In the genomic region with DNA sequence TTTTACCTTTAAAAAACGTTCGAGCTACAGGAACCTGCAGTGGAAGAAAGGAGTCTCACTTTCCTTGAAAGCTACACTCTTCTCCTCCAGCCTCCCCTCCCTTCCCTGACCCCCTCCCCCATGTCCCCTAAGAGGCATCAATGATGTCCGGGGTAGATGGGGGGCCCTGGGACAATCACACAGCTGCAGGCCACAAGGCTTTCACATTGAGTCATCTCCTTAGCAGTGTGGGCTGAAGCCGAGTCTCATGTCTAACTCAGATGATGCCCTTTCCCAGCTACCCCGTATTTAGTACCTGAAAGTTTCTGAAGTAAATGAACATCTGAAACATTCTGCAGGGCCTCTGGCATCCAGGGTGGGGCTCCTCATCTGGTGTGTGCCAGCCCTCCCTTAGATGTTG, we compare ENCODE assay signal across 9 cellular contexts. TPM values are rescaled to one million over a fixed set of nuclear protein-coding genes. Genes with fewer than 3 reads are reported as not detected.
DNase-seq lines count a peak whose midpoint lies in the region; ATAC-seq, FAIRE-seq and TF ChIP-seq lines count a peak whose summit lies in the region.
"Had no signal": no experiment of that assay in that cellular context is flagged by ENCODE, and none has a peak within 500 bp of the region (broad histone marks: within the 10 kb centered on the region; RNA-seq: fewer than 3 reads in every experiment).

No MANE protein-coding gene starts in this region.

- H3K79me2 ChIP-seq in PC-9 (ENCODE audit: low read depth), result no peaks in the 10 kb centered on the region

- no peaks in the 10 kb centered on the region for H3K36me3 Mint-ChIP-seq in activated naive CD8-positive, alpha-beta T cell treated with anti-CD3 and anti-CD28 coated beads, Interleukin-2, amount 10 ng/mL, durations not matched to agents 7 days and 5 days

- H3K9me2 ChIP-seq in PC-9 (ENCODE audit: insufficient read depth), result no peaks in the 10 kb centered on the region

- H3K27me3 ChIP-seq in PC-9 (ENCODE audit: insufficient read depth, low read depth), result no peaks in the 10 kb centered on the region

- H3K9me3 Mint-ChIP-seq in activated naive CD8-positive, alpha-beta T cell treated with anti-CD3 and anti-CD28 coated beads, Interleukin-2, amount 10 ng/mL, durations not matched to agents 7 days and 5 days, result no peaks in the 10 kb centered on the region

- H3K4me3 ChIP-seq in PC-9, result no peak overlapping the region

- H3K9me3 ChIP-seq in PC-9 (ENCODE audit: insufficient read depth, low read depth), result no peaks in the 10 kb centered on the region

- peak; percentile 86 for ATAC-seq in HG03064 (IDR thresholded peaks at IDR 0.05; ENCODE audit: low read depth, unreplicated experiment)
- peak; percentile 98 for ATAC-seq in activated naive CD8-positive, alpha-beta T cell treated with anti-CD3 and anti-CD28 coated beads, Interleukin-2, amount 10 ng/mL, durations not matched to agents 7 days and 5 days (ENCODE audit: low read depth)

- peaks cover 34% of the 10 kb centered on the region for H3K4me1 Mint-ChIP-seq in activated naive CD8-positive, alpha-beta T cell treated with anti-CD3 and anti-CD28 coated beads, Interleukin-2, amount 10 ng/mL, durations not matched to agents 7 days and 5 days

- H3K27ac Mint-ChIP-seq in activated naive CD8-positive, alpha-beta T cell treated with anti-CD3 and anti-CD28 coated beads, Interleukin-2, amount 10 ng/mL, durations not matched to agents 7 days and 5 days, result no peak overlapping the region

- peak overlapping the region; percentile 10 for H3K4me3 Mint-ChIP-seq in activated naive CD8-positive, alpha-beta T cell treated with anti-CD3 and anti-CD28 coated beads, Interleukin-2, amount 10 ng/mL, durations not matched to agents 7 days and 5 days

- POLR2A ChIA-PET in activated naive CD8-positive, alpha-beta T cell treated with anti-CD3 and anti-CD28 coated beads, Interleukin-2, amount 10 ng/mL, durations not matched to agents 7 days and 5 days (lab: Charles Lee), result interaction anchor here (0.8 to 1.9 kb wide), 4 partner anchors 12 to 154 kb away, joined by 3 to 9 read pairs (median 3); no protein-coding TSS in a partner anchor
- POLR2A ChIA-PET in PC-9 (lab: Charles Lee; ENCODE audit: unreplicated experiment), result no interaction called here

- CTCF ChIA-PET in PC-9 (lab: Charles Lee), result no interaction called here

- peak; percentile 19 for DNase-seq in EL
- peak; percentile 63 for DNase-seq in GM19239 (ENCODE audit: insufficient read length, low spot score)
- no peak for DNase-seq in activated naive CD8-positive, alpha-beta T cell treated with anti-CD3 and anti-CD28 coated beads, Interleukin-2, amount 10 ng/mL, durations not matched to agents 7 days and 5 days
- DNase-seq in DMS53 treated with DMSO at 0.1 percent for 48 hours (lab: John Stamatoyannopoulos, UW; ENCODE audit: unreplicated experiment), result no peak
- no peak for DNase-seq in NCI-H524 treated with DMSO at 0.1 percent for 48 hours (lab: John Stamatoyannopoulos, UW)
- no peak for DNase-seq in activated gamma-delta T cell treated with Interleukin-2 at 50 U/mL for 16 hours
- no peak for DNase-seq in PC-9

- intact Hi-C loops in PC-9 (cut with micrococcal nuclease; ENCODE audit: unreplicated experiment), result no loop called here

- no peak for TF ChIP-seq CTCF in PC-9 (conservative IDR thresholded peaks at IDR 0.05)

- no peak overlapping the region for H3K4me2 ChIP-seq in PC-9

- no peaks in the 10 kb centered on the region for H4K20me1 ChIP-seq in PC-9 (ENCODE audit: insufficient read depth)

- H3F3A ChIP-seq in PC-9 (ENCODE audit: insufficient read depth, low read depth), result peaks cover 7% of the 10 kb centered on the region; the same call in 1 of the 2 replicates

- H3K36me3 ChIP-seq in PC-9 (ENCODE audit: low read depth), result peaks cover 5% of the 10 kb centered on the region; the same call in 1 of the 2 replicates

- peaks cover 8% of the 10 kb centered on the region for H3K27me3 Mint-ChIP-seq in activated naive CD8-positive, alpha-beta T cell treated with anti-CD3 and anti-CD28 coated beads, Interleukin-2, amount 10 ng/mL, durations not matched to agents 7 days and 5 days

- H3K4me1 ChIP-seq in PC-9 (replicated peaks; ENCODE audit: insufficient read depth), result no peaks in the 10 kb centered on the region

- no peak overlapping the region for H2AFZ ChIP-seq in PC-9

- peak; percentile 99 for FAIRE-seq in GM19239 (lab: Jason Lieb, UNC)

- no peak overlapping the region for H3K27ac ChIP-seq in PC-9

- no TSS peak for BruUV-seq in PC-9 (replicated peaks; lab: Mats Ljungman, UMichigan)

RNA-seq across cellular contexts. Expression of a gene that starts 6.3 kb away (rescaled TPM):
- total RNA-seq in activated naive CD8-positive, alpha-beta T cell treated with anti-CD3 and anti-CD28 coated beads, Interleukin-2, amount 10 ng/mL, durations not matched to agents 7 days and 5 days, result under 1 TPM; 0.75 to 0.91 TPM
- total RNA-seq in PC-9 (2021), result not detected in 2 replicates
- total RNA-seq: glomerular endothelial cell had no signal

RNA-seq across cellular contexts. Expression of a gene that starts 28.2 kb away (rescaled TPM):
- under 1 TPM; 0.14 to 0.25 TPM for total RNA-seq in activated naive CD8-positive, alpha-beta T cell treated with anti-CD3 and anti-CD28 coated beads, Interleukin-2, amount 10 ng/mL, durations not matched to agents 7 days and 5 days
- 49.8 and 64.8 TPM in 2 replicates for total RNA-seq in PC-9 (2021)

Comparison
In these comparisons a context has a peak if more than half of its experiments do, and no peak if none do; other contexts are left out.
1. DNase-seq: peak in EL (single experiment) and GM19239 (single experiment); none in activated naive CD8-positive, alpha-beta T cell treated with anti-CD3 and anti-CD28 coated beads, Interleukin-2, amount 10 ng/mL, durations not matched to agents 7 days and 5 days (single experiment), DMS53 treated with DMSO at 0.1 percent for 48 hours (single experiment), NCI-H524 treated with DMSO at 0.1 percent for 48 hours (single experiment), activated gamma-delta T cell treated with Interleukin-2 at 50 U/mL for 16 hours (single experiment) and PC-9 (0 of 2).
2. RNA of a gene that starts 28.2 kb away (total RNA-seq): 49.8 to 64.8 TPM in PC-9; 0.14 to 0.25 TPM in activated naive CD8-positive, alpha-beta T cell treated with anti-CD3 and anti-CD28 coated beads, Interleukin-2, amount 10 ng/mL, durations not matched to agents 7 days and 5 days; every median in the first group is over 10 times any median in the second.